ENCODE assay signal across 14 cellular contexts in genomic region chr13:108957369-108958012, GRCh38.
DNase-seq lines count a peak whose midpoint lies in the region; ATAC-seq, FAIRE-seq and TF ChIP-seq lines count a peak whose summit lies in the region.
"Had no signal": no experiment of that assay in that cellular context is flagged by ENCODE, and none has a peak within 500 bp of the region (broad histone marks: within the 10 kb centered on the region; RNA-seq: fewer than 3 reads in every experiment).

No MANE protein-coding gene starts in this region.

- H3K4me3 ChIP-seq in ACC112 (ENCODE audit: low read depth, low read length) (peak overlapping the region; percentile 27), body of pancreas (no peak overlapping the region)
- H3K4me3 ChIP-seq: BLaER1, lower lobe of right lung had no signal

- ATAC-seq in body of pancreas, result peak; percentile 64
- ATAC-seq in HG03354 (IDR thresholded peaks at IDR 0.05; ENCODE audit: poor library complexity, severe bottlenecking, unreplicated experiment), result no peak
- ATAC-seq: lower lobe of right lung; stimulated activated naive CD8-positive, alpha-beta T cell treated with anti-CD3 and anti-CD28 coated beads, Interleukin-15, Interleukin-2, amounts not matched to agents 100 U/mL and 50 U/mL, for 24 hours had no signal

- in situ Hi-C loops in KBM-7 (cut with MboI; ENCODE audit: low pct_unique_long_range_greater_than_20kb, low sequenced_read_pairs), result loop anchor here (25.0 kb wide), 1 partner anchor 1155 kb away; no protein-coding TSS in a partner anchor

- H3K27ac ChIP-seq in ACC112 (ENCODE audit: low read depth, low read length) (peak overlapping the region; percentile 27; the same call in 1 of the 2 replicates), body of pancreas (peak overlapping the region in 3 of 4 donors; percentile 14 to 61 (median 50))
- H3K27ac ChIP-seq: BLaER1, lower lobe of right lung had no signal

- no peak for TF ChIP-seq POLR2A in body of pancreas (IDR thresholded peaks at IDR 0.05)

- 33 to 39% methylated on average over 11 of the region's 11 CpGs for WGBS in body of pancreas, 2 donors

- no peak for FAIRE-seq in HTR-8/SVneo (lab: Jason Lieb, UNC)
- FAIRE-seq: GM12892 had no signal

- no peaks in the 10 kb centered on the region for H3K79me2 ChIP-seq in ACC112 (ENCODE audit: control insufficient read depth, insufficient read depth, low read length, unreplicated experiment)

- H3K27me3 ChIP-seq in ACC112 (ENCODE audit: insufficient read depth, low read length) (no peaks in the 10 kb centered on the region), body of pancreas (no peaks in the 10 kb centered on the region)
- H3K27me3 ChIP-seq: BLaER1 had no signal

- H2AFZ ChIP-seq in ACC112 (ENCODE audit: low read length, unreplicated experiment), result no peak overlapping the region

- no peaks in the 10 kb centered on the region for H3K36me3 ChIP-seq in ACC112 (ENCODE audit: insufficient read depth, low read length)
- no peaks in the 10 kb centered on the region for H3K36me3 ChIP-seq in body of pancreas (replicated peaks in 1 of 2; ENCODE audit: insufficient read depth in 1 of 2, low read depth in 2 of 2)
- H3K36me3 ChIP-seq: BLaER1, lower lobe of right lung had no signal

- H3K4me1 ChIP-seq in ACC112 (ENCODE audit: control insufficient read depth, insufficient read depth, low read length, unreplicated experiment) (peaks cover 3% of the 10 kb centered on the region), body of pancreas (peaks cover 4% of the 10 kb centered on the region)
- H3K4me1 ChIP-seq: lower lobe of right lung had no signal

- H3K9me3 ChIP-seq in body of pancreas, result no peaks in the 10 kb centered on the region
- H3K9me3 ChIP-seq: BLaER1, lower lobe of right lung had no signal

- TF ChIP-seq CTCF in body of pancreas (IDR thresholded peaks at IDR 0.05), result no peak

- intact Hi-C loops in body of pancreas (cut with DNase I) (no loop called here), posterior vena cava (cut with DNase I) (no loop called here)

- DNase-seq in HTR-8/SVneo (ENCODE audit: insufficient read length, low spot score) (peak; percentile 26), body of pancreas (peak in 2 of 4 donors; percentile 14 to 27), kidney glomerular epithelial cell (lab: John Stamatoyannopoulos, UW) (peak; percentile 89), posterior vena cava (ENCODE audit: low spot score) (no peak), KBM-7 (no peak), KG1 (lab: John Stamatoyannopoulos, UW) (no peak)
- DNase-seq: activated CD8-positive, alpha-beta memory T cell treated with anti-CD3 and anti-CD28 coated beads, Interleukin-2, amount 50 U/mL, for 4 hours; lower lobe of right lung; NCI-H187; stimulated activated naive CD8-positive, alpha-beta T cell treated with anti-CD3 and anti-CD28 coated beads, Interleukin-15, Interleukin-2, amounts not matched to agents 100 U/mL and 50 U/mL, for 24 hours had no signal

Comparison
In these comparisons a context has a peak if more than half of its experiments do, and no peak if none do; other contexts are left out.
1. DNase-seq: peak in HTR-8/SVneo (single experiment) and kidney glomerular epithelial cell (single experiment); none in posterior vena cava (single experiment), KBM-7 (single experiment) and KG1 (single experiment).